Comparison of ENCODE assay signal across 10 cellular contexts in genomic region chrX:32483534-32484136, GRCh38.
DNase-seq lines count a peak whose midpoint lies in the region; FAIRE-seq lines count a peak whose summit lies in the region.
"Had no signal": no experiment of that assay in that cellular context is flagged by ENCODE, and none has a peak within 500 bp of the region (broad histone marks: within the 10 kb centered on the region; RNA-seq: fewer than 3 reads in every experiment).

No MANE protein-coding gene starts in this region.

- no peak overlapping the region for H3K4me3 Mint-ChIP-seq in activated naive CD4-positive, alpha-beta T cell treated with anti-CD3 and anti-CD28 coated beads, Interleukin-2, amount 10 ng/mL, durations not matched to agents 7 days and 5 days
- H3K4me3 Mint-ChIP-seq: central memory CD8-positive, alpha-beta T cell had no signal

- no peak overlapping the region for H3K27ac ChIP-seq in substantia nigra (ENCODE audit: low read depth, low read length, poor library complexity, severe bottlenecking)

- no peak overlapping the region for H3K27ac Mint-ChIP-seq in activated naive CD4-positive, alpha-beta T cell treated with anti-CD3 and anti-CD28 coated beads, Interleukin-2, amount 10 ng/mL, durations not matched to agents 7 days and 5 days

- DNase-seq in DMS114 treated with DMSO at 0.1 percent for 48 hours (lab: John Stamatoyannopoulos, UW; ENCODE audit: unreplicated experiment) (peak; percentile 7), H4 (ENCODE audit: low spot score) (peak; percentile 8), RCC 7860 (ENCODE audit: low spot score) (no peak), iris pigment epithelial cell (ENCODE audit: low read depth) (peak; percentile 2), midbrain (lab: John Stamatoyannopoulos, UW) (no peak), substantia nigra (lab: John Stamatoyannopoulos, UW) (no peak)
- no peak for DNase-seq in activated naive CD4-positive, alpha-beta T cell treated with anti-CD3 and anti-CD28 coated beads, Interleukin-2, amount 10 ng/mL, durations not matched to agents 7 days and 5 days
- DNase-seq in effector CD8-positive, alpha-beta T cell (lab: John Stamatoyannopoulos, UW): no peak
- DNase-seq: right cardiac atrium had no signal

- CTCF ChIA-PET in activated naive CD4-positive, alpha-beta T cell treated with anti-CD3 and anti-CD28 coated beads, Interleukin-2, amount 10 ng/mL, durations not matched to agents 7 days and 5 days (lab: Charles Lee): interaction anchor here (0.6 kb wide), 1 partner anchor 11 kb away, joined by 3 read pairs; no protein-coding TSS in a partner anchor

- H3K9me3 Mint-ChIP-seq in activated naive CD4-positive, alpha-beta T cell treated with anti-CD3 and anti-CD28 coated beads, Interleukin-2, amount 10 ng/mL, durations not matched to agents 7 days and 5 days: no peaks in the 10 kb centered on the region
- H3K9me3 Mint-ChIP-seq: central memory CD8-positive, alpha-beta T cell had no signal

- no peaks in the 10 kb centered on the region for H3K36me3 Mint-ChIP-seq in activated naive CD4-positive, alpha-beta T cell treated with anti-CD3 and anti-CD28 coated beads, Interleukin-2, amount 10 ng/mL, durations not matched to agents 7 days and 5 days

- no peaks in the 10 kb centered on the region for H3K27me3 Mint-ChIP-seq in activated naive CD4-positive, alpha-beta T cell treated with anti-CD3 and anti-CD28 coated beads, Interleukin-2, amount 10 ng/mL, durations not matched to agents 7 days and 5 days
- H3K27me3 Mint-ChIP-seq: central memory CD8-positive, alpha-beta T cell had no signal

- FAIRE-seq in RCC 7860 (lab: Jason Lieb, UNC): peak; percentile 42

- no peaks in the 10 kb centered on the region for H3K4me1 Mint-ChIP-seq in activated naive CD4-positive, alpha-beta T cell treated with anti-CD3 and anti-CD28 coated beads, Interleukin-2, amount 10 ng/mL, durations not matched to agents 7 days and 5 days
- H3K4me1 Mint-ChIP-seq: central memory CD8-positive, alpha-beta T cell had no signal

Comparison
In these comparisons a context has a peak if more than half of its experiments do, and no peak if none do; other contexts are left out.
1. DNase-seq: peak in DMS114 treated with DMSO at 0.1 percent for 48 hours (single experiment), H4 (single experiment) and iris pigment epithelial cell (single experiment); none in RCC 7860 (single experiment), midbrain (single experiment), activated naive CD4-positive, alpha-beta T cell treated with anti-CD3 and anti-CD28 coated beads, Interleukin-2, amount 10 ng/mL, durations not matched to agents 7 days and 5 days (single experiment), substantia nigra (0 of 49) and effector CD8-positive, alpha-beta T cell (single experiment).